ENCODE assay signal across 1 cellular context in the genomic region with DNA sequence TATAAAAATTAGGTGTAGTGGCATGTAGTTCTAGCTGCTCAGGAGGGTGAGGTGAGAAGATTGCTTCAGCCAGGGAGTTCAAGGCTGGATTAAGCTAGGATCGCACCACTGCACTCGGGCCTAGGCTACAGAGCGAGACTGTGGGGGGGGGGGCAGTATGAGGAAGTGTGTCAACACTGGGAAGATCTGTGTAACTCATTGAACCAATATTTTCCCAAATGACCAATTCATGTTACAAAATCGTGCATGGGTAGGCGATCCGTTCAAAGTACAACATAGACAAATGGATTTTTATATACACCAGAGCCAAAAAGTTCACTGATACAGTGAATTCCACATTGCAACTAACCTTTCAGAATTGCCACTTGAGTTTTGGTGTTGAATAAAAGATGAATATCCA.
TF ChIP-seq lines count a peak whose summit lies in the region.

No MANE protein-coding gene starts in this region.

TF ChIP-seq in H1, 55 proteins besides CTCF, POLR2A, EP300 and RAD21:
- peak; percentile 32; the same call in 1 of the 2 replicates for TF ChIP-seq POLR2AphosphoS5 (IDR thresholded peaks at IDR 0.05; ENCODE audit: low read depth, low read length)
- TF ChIP-seq CBX5 (IDR thresholded peaks at IDR 0.05; ENCODE audit: low read depth, low read length) = no peak
- no peak for TF ChIP-seq SP1 (IDR thresholded peaks at IDR 0.05; ENCODE audit: low read depth, low read length)
